ENCODE assay signal across 24 cellular contexts in the genomic region with DNA sequence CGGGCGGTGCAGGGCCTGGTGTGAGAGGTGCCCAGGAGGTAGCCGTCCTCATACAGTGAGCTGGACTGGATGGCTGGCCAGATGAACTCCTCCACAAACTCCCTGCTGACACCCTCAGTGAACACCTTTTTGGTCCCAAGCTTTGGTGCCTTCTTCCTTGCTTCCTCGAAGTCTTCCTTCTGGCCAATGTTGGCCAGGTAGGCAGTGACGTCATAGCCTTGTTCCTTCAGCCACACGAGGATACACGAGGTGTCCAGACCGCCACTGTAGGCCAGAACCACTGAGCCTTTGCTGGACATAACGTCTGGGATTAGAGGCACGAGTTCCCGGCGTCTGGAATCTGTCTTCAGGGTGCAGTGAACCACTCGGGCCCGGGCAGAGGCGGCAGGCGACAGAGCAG.
A peak's percentile ranks its signal among the peaks of the same experiment; 100 is the strongest.
DNase-seq lines count a peak whose midpoint lies in the region; ATAC-seq, FAIRE-seq and TF ChIP-seq lines count a peak whose summit lies in the region.
"Had no signal": no experiment of that assay in that cellular context is flagged by ENCODE, and none has a peak within 500 bp of the region (broad histone marks: within the 10 kb centered on the region; RNA-seq: fewer than 3 reads in every experiment).

No MANE protein-coding gene starts in this region.

- POLR2A ChIA-PET in K562 (lab: Yijun Ruan, JAX), result no interaction called here

- TF ChIP-seq CTCF in K562 (IDR thresholded peaks at IDR 0.05 in 2 of 3, conservative IDR thresholded peaks at IDR 0.05 in 1 of 3; ENCODE audit: insufficient read depth in 2 of 3, low read depth in 1 of 3, low read length in 3 of 3), result no peak

- H4K8ac ChIP-seq in neuronal stem cell (ENCODE audit: low read depth, low read length), result no peak overlapping the region

- ATAC-seq in K562, result no peak
- no peak for ATAC-seq in GM19023 (IDR thresholded peaks at IDR 0.05; ENCODE audit: unreplicated experiment)
- no peak for ATAC-seq in GM19463 (IDR thresholded peaks at IDR 0.05; ENCODE audit: unreplicated experiment)
- ATAC-seq: A549, GM12878 had no signal

- no peaks in the 10 kb centered on the region for H4K20me1 ChIP-seq in K562 (replicated peaks; ENCODE audit: control insufficient read depth, insufficient read depth, low read length)
- H4K20me1 ChIP-seq: BLaER1 had no signal

- CTCF ChIA-PET in K562 (lab: Yijun Ruan, JAX; ENCODE audit: low intra/inter-chr PET ratio), result no interaction called here

- H3K4me1 ChIP-seq in K562 (replicated peaks in 1 of 2; ENCODE audit: control insufficient read depth in 2 of 2, insufficient read depth in 2 of 2, low read length in 2 of 2), result no peaks in the 10 kb centered on the region
- no peaks in the 10 kb centered on the region for H3K4me1 ChIP-seq in neuronal stem cell (ENCODE audit: control insufficient read depth in 2 of 2, insufficient read depth in 1 of 2, low read depth in 1 of 2, low read length in 2 of 2)
- H3K4me1 ChIP-seq: A549, BLaER1 had no signal

- H3K27ac ChIP-seq in K562 (ENCODE audit: extremely low read depth, low read depth, low read length) (no peak overlapping the region), neuronal stem cell (replicated peaks; ENCODE audit: low read length) (no peak overlapping the region)
- H3K27ac ChIP-seq: A549, BLaER1 had no signal

- no TSS peak for BruUV-seq in K562 (replicated peaks; lab: Mats Ljungman, UMichigan)

- H3K4me3 ChIP-seq in K562, result no peak overlapping the region
- H3K4me3 ChIP-seq in neuronal stem cell (ENCODE audit: low read length in 2 of 2), result no peak overlapping the region
- H3K4me3 ChIP-seq: A549, BLaER1, GM12878 had no signal

- DNase-seq in HTR-8/SVneo (ENCODE audit: insufficient read length, low spot score) (no peak), K562 (ENCODE audit: extremely low read depth in 1 of 4, low spot score in 3 of 4) (no peak), neuronal stem cell (ENCODE audit: low spot score) (no peak), 8988T (no peak)
- DNase-seq: AML-193; CD4-positive, alpha-beta memory T cell; CD4-positive, CD25-positive, alpha-beta regulatory T cell; CD8-positive, alpha-beta memory T cell; COR-L47; DMS 273 treated with DMSO at 0.1 percent for 48 hours; DMS153; DMS53; DMS79; DND-41; EL; GDM1 had no signal

- in situ Hi-C loops in K562 (cut with MboI), result no loop called here

- no peak overlapping the region for H3K4me2 ChIP-seq in K562 (ENCODE audit: insufficient read depth, low read length)
- H3K4me2 ChIP-seq in neuronal stem cell (ENCODE audit: insufficient read depth, low read length, poor library complexity, severe bottlenecking), result no peak overlapping the region
- H3K4me2 ChIP-seq: A549, BLaER1 had no signal

- H4K91ac ChIP-seq in neuronal stem cell (ENCODE audit: low read depth, low read length, poor library complexity), result no peak overlapping the region

- no peak overlapping the region for H3K4ac ChIP-seq in neuronal stem cell (ENCODE audit: low read length)

- no peak for TF ChIP-seq EP300 in K562 (IDR thresholded peaks at IDR 0.05; ENCODE audit: low read length)

- H3K36me3 ChIP-seq in K562 (ENCODE audit: control insufficient read depth, insufficient read depth, low read length), result no peaks in the 10 kb centered on the region
- no peaks in the 10 kb centered on the region for H3K36me3 ChIP-seq in neuronal stem cell (replicated peaks in 1 of 2; ENCODE audit: control insufficient read depth in 2 of 2, insufficient read depth in 2 of 2, low read length in 2 of 2)
- H3K36me3 ChIP-seq: BLaER1 had no signal

- TF ChIP-seq POLR2A in K562 (conservative IDR thresholded peaks at IDR 0.05), result no peak

- no peaks in the 10 kb centered on the region for H3K79me2 ChIP-seq in K562 (ENCODE audit: control insufficient read depth, insufficient read depth, low read length)

- H3K14ac ChIP-seq in neuronal stem cell (ENCODE audit: low read length), result no peak overlapping the region

- peak; percentile 4 for FAIRE-seq in HTR-8/SVneo (lab: Jason Lieb, UNC)
- FAIRE-seq in K562 (lab: Jason Lieb, UNC), result no peak
- FAIRE-seq: A549, GM12878, GM12892, GM18507, GM19239 had no signal

- intact Hi-C loops in K562 (cut with micrococcal nuclease), result no loop called here

- peak overlapping the region; percentile 54 for H3K18ac ChIP-seq in neuronal stem cell (ENCODE audit: low read length)

- H2BK12ac ChIP-seq in neuronal stem cell (ENCODE audit: low read length), result no peak overlapping the region

- H3K9me3 ChIP-seq in K562 (replicated peaks; ENCODE audit: control insufficient read depth, insufficient read depth, low read depth, low read length), result no peaks in the 10 kb centered on the region
- H3K9me3 ChIP-seq in neuronal stem cell (replicated peaks in 1 of 2; ENCODE audit: control insufficient read depth in 2 of 2, insufficient read depth in 1 of 2, low read depth in 1 of 2, low read length in 2 of 2), result peaks cover 0 to 2% of the 10 kb centered on the region in 2 donors
- H3K9me3 ChIP-seq: A549, BLaER1 had no signal

- H2BK5ac ChIP-seq in neuronal stem cell (ENCODE audit: low read length), result no peak overlapping the region

- TF ChIP-seq RAD21 in K562 (CRISPR knock-in tag; conservative IDR thresholded peaks at IDR 0.05 in 1 of 2, IDR thresholded peaks at IDR 0.05 in 1 of 2), result no peak

- H3K9ac ChIP-seq in K562 (ENCODE audit: insufficient read depth in 1 of 2, low read depth in 2 of 2, low read length in 2 of 2) (no peak overlapping the region), neuronal stem cell (ENCODE audit: low read depth, low read length, poor library complexity) (no peak overlapping the region)
- H3K9ac ChIP-seq: BLaER1 had no signal

- H2AFZ ChIP-seq in K562 (ENCODE audit: low read depth, low read length) (no peak overlapping the region), neuronal stem cell (ENCODE audit: low read length) (no peak overlapping the region)

- 1% methylated on average over 16 of the region's 16 CpGs for WGBS in K562 (ENCODE audit: insufficient coverage, low coverage, missing lambda C conversion rate)
- WGBS in neuronal stem cell (ENCODE audit: extremely low coverage in 2 of 2, insufficient read length in 2 of 2, insufficient replicate concordance in 1 of 2), 2 donors, result no CpG with 5 or more reads among the region's 16 CpGs

- no peaks in the 10 kb centered on the region for H3K79me1 ChIP-seq in neuronal stem cell (ENCODE audit: low read depth, low read length)

- H2BK120ac ChIP-seq in neuronal stem cell (ENCODE audit: low read depth, low read length), result no peak overlapping the region

- no peaks in the 10 kb centered on the region for H3K9me1 ChIP-seq in K562 (ENCODE audit: control insufficient read depth, insufficient read depth, low read length)

- peaks cover 0 to 12% of the 10 kb centered on the region in 2 experiments; a peak in 2 of 5 replicates for H3K27me3 ChIP-seq in K562 (ENCODE audit: control insufficient read depth in 2 of 2, insufficient read depth in 2 of 2, low read length in 2 of 2)
- H3K27me3 ChIP-seq in neuronal stem cell (ENCODE audit: control insufficient read depth in 3 of 3, insufficient read depth in 3 of 3, low read depth in 1 of 3, low read length in 3 of 3), result no peaks in the 10 kb centered on the region
- H3K27me3 ChIP-seq: BLaER1 had no signal

- H3K23ac ChIP-seq in neuronal stem cell (ENCODE audit: low read depth, low read length, poor library complexity), result no peak overlapping the region

- no peak overlapping the region for H2AK5ac ChIP-seq in neuronal stem cell (ENCODE audit: low read depth, low read length)

- no peak overlapping the region for H2BK15ac ChIP-seq in neuronal stem cell (ENCODE audit: low read length)

TF ChIP-seq in K562, 482 proteins besides CTCF, POLR2A, EP300 and RAD21:
- no peak for TF ChIP-seq STAG1 (CRISPR knock-in tag; IDR thresholded peaks at IDR 0.05; ENCODE audit: borderline replicate concordance)
- TF ChIP-seq ATF7 (IDR thresholded peaks at IDR 0.05), result 0 out of 2 replicates have a peak, but pooled peaks have one; percentile 12
